10 cellular contexts compared by ENCODE assay signal in the genomic region with DNA sequence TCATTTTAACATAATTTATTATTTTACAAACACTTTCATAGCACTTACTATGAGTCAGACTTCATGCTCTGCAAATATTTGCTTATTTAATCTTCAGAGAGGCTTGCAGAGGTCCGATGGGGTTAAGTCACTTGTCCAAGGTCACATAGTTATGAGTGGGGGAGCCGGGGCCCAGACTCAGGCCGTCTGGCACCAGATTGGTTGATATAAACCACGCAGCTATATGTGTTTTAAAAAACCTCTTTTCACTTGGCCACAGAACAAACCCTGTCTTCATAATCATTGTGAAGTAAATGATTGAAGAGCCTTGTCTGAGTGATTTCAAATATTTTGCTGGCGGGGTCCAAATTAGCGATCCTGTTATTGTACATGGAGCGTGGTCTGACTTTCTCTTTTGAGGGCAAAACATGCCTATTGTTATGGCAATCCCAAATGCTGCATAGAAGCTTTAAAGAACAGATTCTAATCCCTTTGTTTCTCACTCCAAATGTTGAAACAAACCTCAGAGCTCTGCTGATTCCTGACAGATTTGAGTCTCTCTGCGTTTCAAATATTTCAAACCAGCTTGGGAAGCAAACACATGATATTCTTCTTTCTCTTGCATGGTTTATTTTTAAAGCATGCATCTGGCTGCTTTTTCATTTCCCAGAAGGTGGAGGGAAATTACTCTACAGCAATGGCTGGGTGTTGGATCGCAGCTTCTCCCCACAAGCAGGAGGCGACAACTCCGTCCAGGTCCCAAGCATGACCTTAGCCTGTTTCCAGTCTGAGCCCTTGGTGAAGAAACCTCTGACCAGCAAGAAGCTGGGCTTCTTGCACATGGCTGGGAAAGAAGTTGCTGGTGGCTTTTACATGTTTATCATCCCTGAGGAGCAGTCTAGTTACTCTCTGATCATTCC.
DNase-seq lines count a peak whose midpoint lies in the region; ATAC-seq and TF ChIP-seq lines count a peak whose summit lies in the region.
"Had no signal": no experiment of that assay in that cellular context is flagged by ENCODE, and none has a peak within 500 bp of the region (broad histone marks: within the 10 kb centered on the region; RNA-seq: fewer than 3 reads in every experiment).

No MANE protein-coding gene starts in this region.

- peaks cover 57% of the 10 kb centered on the region for H3K27me3 ChIP-seq in adipocyte (replicated peaks; ENCODE audit: control insufficient read depth, insufficient read depth, low read length)
- no peaks in the 10 kb centered on the region for H3K27me3 ChIP-seq in parathyroid adenoma (ENCODE audit: control insufficient read depth, insufficient read depth, low read length)
- no peaks in the 10 kb centered on the region for H3K27me3 ChIP-seq in naive thymus-derived CD4-positive, alpha-beta T cell (ENCODE audit: control insufficient read depth in 2 of 2, insufficient read depth in 2 of 2, low read length in 2 of 2)

- H3K4me1 ChIP-seq in adipocyte (ENCODE audit: control insufficient read depth, insufficient read depth, low read length) = peaks cover 32% of the 10 kb centered on the region
- peaks cover 16% of the 10 kb centered on the region for H3K4me1 ChIP-seq in parathyroid adenoma
- H3K4me1 ChIP-seq in naive thymus-derived CD4-positive, alpha-beta T cell (ENCODE audit: control insufficient read depth in 2 of 2, insufficient read depth in 2 of 2, low read length in 2 of 2) = no peaks in the 10 kb centered on the region

- H3K36me3 Mint-ChIP-seq in naive thymus-derived CD4-positive, alpha-beta T cell = no peaks in the 10 kb centered on the region

- H3K27ac ChIP-seq in parathyroid adenoma = no peak overlapping the region
- H3K27ac ChIP-seq in naive thymus-derived CD4-positive, alpha-beta T cell (ENCODE audit: low read depth, low read length) = no peak overlapping the region

- peak; percentile 39 for DNase-seq in GM03348 (ENCODE audit: low spot score)
- DNase-seq in adipocyte (ENCODE audit: low read depth) = peak; percentile 33
- DNase-seq in cardiac septum (ENCODE audit: low spot score) = peak; percentile 55
- no peak for DNase-seq in activated naive CD4-positive, alpha-beta T cell treated with Interleukin-2 at 50 U/mL for 16 hours
- no peak for DNase-seq in GM10248 (ENCODE audit: extremely low spot score)
- no peak for DNase-seq in naive thymus-derived CD4-positive, alpha-beta T cell
- DNase-seq: activated T-cell treated with anti-CD3 and anti-CD28 coated beads, Interleukin-2, amount 50 U/mL, for 24 hours; Calu3 had no signal

- H3K4me2 ChIP-seq in parathyroid adenoma (ENCODE audit: low read length) = no peak overlapping the region

- no peaks in the 10 kb centered on the region for H3K4me1 Mint-ChIP-seq in naive thymus-derived CD4-positive, alpha-beta T cell

- H3K9ac ChIP-seq in adipocyte (ENCODE audit: low read length) = no peak overlapping the region
- H3K9ac ChIP-seq in parathyroid adenoma = no peak overlapping the region

- POLR2A ChIA-PET in GM10248 (lab: Yijun Ruan, JAX) = no interaction called here
- POLR2A ChIA-PET in naive thymus-derived CD4-positive, alpha-beta T cell (lab: Charles Lee) = no interaction called here

- H3K36me3 ChIP-seq in adipocyte (ENCODE audit: control insufficient read depth, insufficient read depth, low read length, severe bottlenecking) (no peaks in the 10 kb centered on the region), parathyroid adenoma (ENCODE audit: control insufficient read depth, insufficient read depth, low read length) (no peaks in the 10 kb centered on the region)
- H3K36me3 ChIP-seq in naive thymus-derived CD4-positive, alpha-beta T cell (ENCODE audit: control insufficient read depth in 2 of 3, insufficient read depth in 3 of 3, low read length in 3 of 3) = no peaks in the 10 kb centered on the region

- CTCF ChIA-PET in GM10248 (lab: Yijun Ruan, JAX) = interaction anchor here (0.8 to 1.5 kb wide), 2 partner anchors 8 to 874 kb away, joined by 3 to 5 read pairs; no protein-coding TSS in a partner anchor
- CTCF ChIA-PET in naive thymus-derived CD4-positive, alpha-beta T cell (lab: Charles Lee) = no interaction called here

- H3K9me3 Mint-ChIP-seq in naive thymus-derived CD4-positive, alpha-beta T cell = peaks cover 0 to 2% (median 0%) of the 10 kb centered on the region in 11 donors
- H3K9me3 Mint-ChIP-seq: activated T-cell treated with anti-CD3 and anti-CD28 coated beads, Interleukin-2, amount 50 U/mL, for 24 hours had no signal

- H3K4me3 ChIP-seq in adipocyte (ENCODE audit: low read length) (peak overlapping the region; percentile 20), parathyroid adenoma (ENCODE audit: low read depth, low read length) (no peak overlapping the region)
- no peak overlapping the region for H3K4me3 ChIP-seq in naive thymus-derived CD4-positive, alpha-beta T cell (ENCODE audit: low read length)

- no peaks in the 10 kb centered on the region for H3K79me2 ChIP-seq in parathyroid adenoma

- peaks cover 0 to 29% (median 2%) of the 10 kb centered on the region in 5 donors for H3K27me3 Mint-ChIP-seq in naive thymus-derived CD4-positive, alpha-beta T cell
- H3K27me3 Mint-ChIP-seq: activated T-cell treated with anti-CD3 and anti-CD28 coated beads, Interleukin-2, amount 50 U/mL, for 24 hours had no signal

- H3K4me3 Mint-ChIP-seq in naive thymus-derived CD4-positive, alpha-beta T cell = no peak overlapping the region
- H3K4me3 Mint-ChIP-seq: activated T-cell treated with anti-CD3 and anti-CD28 coated beads, Interleukin-2, amount 50 U/mL, for 24 hours had no signal

- H3K9me3 ChIP-seq in adipocyte (ENCODE audit: control insufficient read depth, low read length) (peaks cover 8% of the 10 kb centered on the region), parathyroid adenoma (ENCODE audit: control insufficient read depth, low read length) (no peaks in the 10 kb centered on the region)
- H3K9me3 ChIP-seq in naive thymus-derived CD4-positive, alpha-beta T cell (ENCODE audit: control insufficient read depth in 2 of 3, low read length in 3 of 3) = no peaks in the 10 kb centered on the region

- ATAC-seq in activated CD4-positive, CD25-positive, alpha-beta regulatory T cell treated with anti-CD3 and anti-CD28 coated beads, Interleukin-2, amount 50 U/mL, for 24 hours = no peak
- no peak for ATAC-seq in naive thymus-derived CD4-positive, alpha-beta T cell

- intact Hi-C loops in cardiac septum (cut with DNase I) = loop anchor here (5.0 kb wide), 2 partner anchors 97 to 183 kb away; no protein-coding TSS in a partner anchor
- intact Hi-C loops in naive thymus-derived CD4-positive, alpha-beta T cell (cut with micrococcal nuclease) = no loop called here

- peak overlapping the region; percentile 19 for H2AFZ ChIP-seq in parathyroid adenoma

- peak overlapping the region in 1 of 9 donors; percentile 11 for H3K27ac Mint-ChIP-seq in naive thymus-derived CD4-positive, alpha-beta T cell
- H3K27ac Mint-ChIP-seq: activated T-cell treated with anti-CD3 and anti-CD28 coated beads, Interleukin-2, amount 50 U/mL, for 24 hours had no signal

- no peak for TF ChIP-seq CTCF in parathyroid adenoma (IDR thresholded peaks at IDR 0.05)
- no peak for TF ChIP-seq CTCF in GM10248 (IDR thresholded peaks at IDR 0.05; ENCODE audit: control extremely low read depth, extremely low read depth, low read depth, missing control alignments)

Comparison
In these comparisons a context has a peak if more than half of its experiments do, and no peak if none do; other contexts are left out.
1. DNase-seq: peak in GM03348 (single experiment), adipocyte (single experiment) and cardiac septum (single experiment); none in activated naive CD4-positive, alpha-beta T cell treated with Interleukin-2 at 50 U/mL for 16 hours (single experiment), GM10248 (single experiment) and naive thymus-derived CD4-positive, alpha-beta T cell (0 of 9).